In the genomic region with DNA sequence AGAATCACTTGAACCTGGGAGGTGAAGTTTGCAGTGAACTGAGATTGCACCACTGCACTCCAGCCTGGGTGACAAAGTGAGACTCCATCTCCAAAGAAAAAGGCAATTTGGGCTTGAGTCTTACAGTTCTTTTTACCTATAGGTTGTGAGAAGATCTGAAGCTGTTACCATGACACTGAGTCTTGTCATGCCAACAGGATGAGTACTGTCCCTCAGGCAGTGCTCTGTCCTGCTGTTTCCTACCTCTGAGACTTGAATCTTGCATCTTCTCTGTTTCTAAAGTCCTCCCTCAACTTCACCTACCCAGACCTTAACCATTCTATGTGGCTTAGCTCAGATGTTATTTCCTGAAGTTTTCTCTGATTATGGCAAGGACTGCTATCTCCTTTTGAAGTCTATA, we compare ENCODE assay signal across 28 cellular contexts.
"Had no signal": no experiment of that assay in that cellular context is flagged by ENCODE, and none has a peak within 500 bp of the region (broad histone marks: within the 10 kb centered on the region; RNA-seq: fewer than 3 reads in every experiment).

No MANE protein-coding gene starts in this region.

- H3K9me3 ChIP-seq: esophagus squamous epithelium had no signal

- H3K27me3 ChIP-seq: cardiac muscle cell, esophagus squamous epithelium had no signal

- H3K36me3 ChIP-seq: cardiac muscle cell, esophagus squamous epithelium, WERI-Rb-1 had no signal

- H3K27ac ChIP-seq: cardiac muscle cell, epithelial cell of prostate, esophagus squamous epithelium, WERI-Rb-1 had no signal

- H3K4me1 ChIP-seq: esophagus squamous epithelium had no signal

- H3K4me3 ChIP-seq: cardiac muscle cell, esophagus squamous epithelium had no signal

- FAIRE-seq: astrocyte, frontal cortex had no signal

- DNase-seq: activated B cell treated with CpG ODN at 0.5 μM for 24 hours; activated CD4-positive, alpha-beta T cell treated with anti-CD3 and anti-CD28 coated beads for 48 hours; activated CD4-positive, alpha-beta T cell treated with anti-CD3 and anti-CD28 coated beads, Interleukin-2, amount 50 U/mL, for 1 hour; activated CD4-positive, alpha-beta T cell treated with anti-CD3 and anti-CD28 coated beads, Interleukin-2, amount 50 U/mL, for 48 hours; activated CD8-positive, alpha-beta memory T cell treated with anti-CD3 and anti-CD28 coated beads for 24 hours; activated CD8-positive, alpha-beta T cell treated with anti-CD3 and anti-CD28 coated beads for 36 hours; activated effector memory CD4-positive, alpha-beta T cell treated with Interleukin-2 at 50 U/mL for 16 hours; activated gamma-delta T cell treated with Interleukin-2 at 50 U/mL for 16 hours; activated naive CD4-positive, alpha-beta T cell treated with anti-CD3 and anti-CD28 coated beads, Interleukin-2, amount 50 U/mL, for 16 hours; activated naive CD4-positive, alpha-beta T cell treated with Interleukin-2 at 50 U/mL for 16 hours; activated T-cell treated with anti-CD3 and anti-CD28 coated beads, Interleukin-2, amount 50 U/mL, for 4 hours; amniotic stem cell; anterior cingulate cortex; cortex of kidney; dermis blood vessel endothelial cell; effector CD4-positive, alpha-beta T cell; effector memory CD8-positive, alpha-beta T cell; esophagus squamous epithelium; head of caudate nucleus; SW 1271; T-cell; T-helper 17 cell; T1000; WERI-Rb-1 had no signal
